In the genomic region with DNA sequence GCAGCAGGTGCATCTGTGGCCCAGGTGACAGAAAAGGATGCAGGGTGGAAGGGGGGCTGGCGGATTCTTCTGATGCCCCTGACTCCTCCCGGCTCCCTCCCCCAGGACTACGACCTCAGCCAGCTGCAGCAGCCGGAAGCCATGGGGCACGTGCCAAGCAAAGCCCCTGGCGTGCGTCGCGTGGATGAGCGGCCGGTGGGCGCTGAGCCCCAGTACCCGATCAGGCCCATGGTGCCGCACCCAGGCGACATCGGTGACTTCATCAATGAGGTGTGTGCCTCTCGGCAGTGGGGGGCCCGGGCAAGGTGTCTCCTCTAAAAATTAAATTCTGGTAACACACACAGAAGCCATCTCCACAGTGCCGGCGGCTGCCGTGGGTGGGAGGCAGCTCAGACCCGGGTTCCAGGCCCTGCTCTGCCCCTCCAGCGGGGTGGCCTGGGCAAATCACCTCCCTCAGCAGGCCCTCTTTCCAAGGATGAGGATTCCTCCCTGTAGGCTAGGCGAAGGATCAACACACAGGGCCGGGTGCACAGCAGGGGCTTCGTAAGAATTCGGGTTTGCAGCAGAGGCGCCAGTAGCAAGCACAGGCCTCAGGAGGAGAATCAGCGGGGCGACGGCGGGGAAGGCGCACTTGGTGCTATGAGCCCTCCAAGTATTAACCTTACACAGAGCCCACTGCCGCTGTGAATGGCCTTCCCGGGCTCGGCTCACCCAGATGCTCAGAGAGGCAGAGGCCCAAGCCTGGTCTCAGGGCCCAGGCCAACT, we compare ENCODE assay signal across 1 cellular context.
TF ChIP-seq lines count a peak whose summit lies in the region.

No MANE protein-coding gene starts in this region.

TF ChIP-seq in H1, 55 proteins besides CTCF, POLR2A, EP300 and RAD21:
- TF ChIP-seq BACH1 (IDR thresholded peaks at IDR 0.05; ENCODE audit: low read length) = no peak
